2 cellular contexts compared by ENCODE assay signal in genomic region chr19:11066326-11066725, GRCh38.
A peak's percentile ranks its signal among the peaks of the same experiment; 100 is the strongest.
TF ChIP-seq lines count a peak whose summit lies in the region.

No MANE protein-coding gene starts in this region.

TF ChIP-seq in H1, 55 proteins besides CTCF, POLR2A, EP300 and RAD21:
- TF ChIP-seq FOSL1 (IDR thresholded peaks at IDR 0.05; ENCODE audit: insufficient read depth, low read depth, low read length) (no peak), EGR1 (IDR thresholded peaks at IDR 0.05; ENCODE audit: borderline replicate concordance, low read depth, low read length) (no peak), NANOG (IDR thresholded peaks at IDR 0.05; ENCODE audit: insufficient read depth, low read depth, low read length, poor library complexity, severe bottlenecking) (no peak), USF2 (IDR thresholded peaks at IDR 0.05; ENCODE audit: low read length) (no peak), TCF12 (IDR thresholded peaks at IDR 0.05; ENCODE audit: low read depth, low read length) (no peak), YY1 (IDR thresholded peaks at IDR 0.05; ENCODE audit: low read depth, low read length) (no peak), GABPA (IDR thresholded peaks at IDR 0.05; ENCODE audit: borderline replicate concordance, insufficient read depth, low read length) (no peak), KDM5A (IDR thresholded peaks at IDR 0.05; ENCODE audit: low read length) (no peak), RXRA (IDR thresholded peaks at IDR 0.05; ENCODE audit: insufficient read depth, low read depth, low read length) (no peak), CBX5 (IDR thresholded peaks at IDR 0.05; ENCODE audit: low read depth, low read length) (no peak), RNF2 (IDR thresholded peaks at IDR 0.05; ENCODE audit: borderline replicate concordance, low read depth, low read length, missing control alignments, poor library complexity, severe bottlenecking) (no peak), EZH2 (IDR thresholded peaks at IDR 0.05; ENCODE audit: low read depth, low read length, severe bottlenecking) (no peak)

TF ChIP-seq in liver, 16 proteins besides CTCF, POLR2A, EP300 and RAD21:
- TF ChIP-seq SP1 (IDR thresholded peaks at IDR 0.05) (peak; percentile 86), FOXA1 (IDR thresholded peaks at IDR 0.05) (peak; percentile 19), ATF3 (IDR thresholded peaks at IDR 0.05) (no peak), ZBTB33 (IDR thresholded peaks at IDR 0.05) (no peak), JUND (IDR thresholded peaks at IDR 0.05) (peak in 1 of 2 donors; percentile 28), EGR1 (IDR thresholded peaks at IDR 0.05; ENCODE audit: low read depth in 2 of 2) (no peak), HNF4A (conservative IDR thresholded peaks at IDR 0.05) (peak; percentile 81 to 87), TAF1 (conservative IDR thresholded peaks at IDR 0.05) (no peak), FOXA2 (IDR thresholded peaks at IDR 0.05) (no peak), YY1 (IDR thresholded peaks at IDR 0.05) (peak; percentile 24), REST (IDR thresholded peaks at IDR 0.05) (peak; percentile 55), RXRA (IDR thresholded peaks at IDR 0.05) (peak; percentile 90 to 91), HNF4G (IDR thresholded peaks at IDR 0.05) (peak; percentile 44), NR2F2 (IDR thresholded peaks at IDR 0.05) (peak; percentile 96), MAX (IDR thresholded peaks at IDR 0.05) (no peak), GABPA (IDR thresholded peaks at IDR 0.05 in 1 of 2, conservative IDR thresholded peaks at IDR 0.05 in 1 of 2) (no peak)
